26 cellular contexts compared by ENCODE assay signal in genomic region chr1:61496501-61496900, GRCh38.
DNase-seq lines count a peak whose midpoint lies in the region; ATAC-seq, FAIRE-seq and TF ChIP-seq lines count a peak whose summit lies in the region.
"Had no signal": no experiment of that assay in that cellular context is flagged by ENCODE, and none has a peak within 500 bp of the region (broad histone marks: within the 10 kb centered on the region; RNA-seq: fewer than 3 reads in every experiment).

No MANE protein-coding gene starts in this region.

- no peak for FAIRE-seq in A549 (lab: Jason Lieb, UNC)
- no peak for FAIRE-seq in HTR-8/SVneo (lab: Jason Lieb, UNC)
- FAIRE-seq: H1 had no signal

- H3K9ac ChIP-seq in mammary epithelial cell (ENCODE audit: insufficient read depth, low read length), result no peak overlapping the region

- TF ChIP-seq CTCF in A549 (IDR thresholded peaks at IDR 0.05) (no peak), mammary epithelial cell (conservative IDR thresholded peaks at IDR 0.05 in 1 of 2, IDR thresholded peaks at IDR 0.05 in 1 of 2; ENCODE audit: extremely low read depth in 1 of 2, insufficient read depth in 1 of 2, low read depth in 1 of 2, low read length in 2 of 2) (no peak)

- no peaks in the 10 kb centered on the region for H4K20me1 ChIP-seq in mammary epithelial cell (ENCODE audit: insufficient read depth, low read length)

- in situ Hi-C loops in mammary epithelial cell (cut with MboI; ENCODE audit: low sequenced_read_pairs in 2 of 2), result no loop called here

- TF ChIP-seq EP300 in A549 (IDR thresholded peaks at IDR 0.05), result peak in 1 of 2 experiments; percentile 70; a peak in 1 of 5 replicates

- no peaks in the 10 kb centered on the region for H3K36me3 Mint-ChIP-seq in T-helper 2 cell treated with Interferon-gamma antibody and Interleukin-4, amounts not matched to agents 5 μg/mL and 100 μg/mL, for 36 hours (ENCODE audit: low read depth)
- H3K36me3 Mint-ChIP-seq: activated naive CD8-positive, alpha-beta T cell; CD4-positive, CD25-positive, alpha-beta regulatory T cell; type B pancreatic cell had no signal

- H3K4me3 Mint-ChIP-seq in T-helper 2 cell treated with Interferon-gamma antibody and Interleukin-4, amounts not matched to agents 5 μg/mL and 100 μg/mL, for 36 hours, result no peak overlapping the region
- H3K4me3 Mint-ChIP-seq: activated B cell treated with CpG ODN at 0.5 μM for 24 hours; activated naive CD8-positive, alpha-beta T cell; CD4-positive, CD25-positive, alpha-beta regulatory T cell; type B pancreatic cell had no signal

- POLR2A ChIA-PET in A549 (lab: Yijun Ruan, JAX), result interaction anchor here (0.6 to 0.8 kb wide), 2 partner anchors 8 to 9 kb away, joined by 3 read pairs; no protein-coding TSS in a partner anchor

- peak overlapping the region; percentile 71 for H3K4me2 ChIP-seq in A549
- H3K4me2 ChIP-seq in mammary epithelial cell (ENCODE audit: insufficient read depth, low read depth, low read length), result peak overlapping the region; percentile 45

- intact Hi-C loops in mammary epithelial cell (cut with micrococcal nuclease), result no loop called here
- intact Hi-C loops in left cardiac atrium (cut with DNase I), result no loop called here

- H3K4me3 ChIP-seq in A549 (no peak overlapping the region), mammary epithelial cell (replicated peaks in 1 of 3; ENCODE audit: insufficient read depth in 1 of 3, low read depth in 2 of 3, low read length in 3 of 3) (no peak overlapping the region)
- H3K4me3 ChIP-seq: right lobe of liver, SJSA1 had no signal

- CTCF ChIA-PET in A549 (lab: Yijun Ruan, JAX), result interaction anchor here (1.3 to 2.4 kb wide), 3 partner anchors 10 to 92 kb away, joined by 3 to 10 read pairs (median 4); no protein-coding TSS in a partner anchor
- CTCF ChIA-PET in mammary epithelial cell (lab: Charles Lee; ENCODE audit: low non-redundant PET), result no interaction called here

- H3K9me3 Mint-ChIP-seq in T-helper 2 cell treated with Interferon-gamma antibody and Interleukin-4, amounts not matched to agents 5 μg/mL and 100 μg/mL, for 36 hours, result no peaks in the 10 kb centered on the region
- H3K9me3 Mint-ChIP-seq: activated B cell treated with CpG ODN at 0.5 μM for 24 hours; CD4-positive, CD25-positive, alpha-beta regulatory T cell had no signal

- H3K27me3 ChIP-seq in mammary epithelial cell (ENCODE audit: insufficient read depth, low read length), result no peaks in the 10 kb centered on the region
- H3K27me3 ChIP-seq: neutrophil, right lobe of liver, SJSA1 had no signal

- TF ChIP-seq POLR2A in A549 (IDR thresholded peaks at IDR 0.05; ENCODE audit: low read length), result no peak

- H3K27ac Mint-ChIP-seq in T-helper 2 cell treated with Interferon-gamma antibody and Interleukin-4, amounts not matched to agents 5 μg/mL and 100 μg/mL, for 36 hours, result no peak overlapping the region
- H3K27ac Mint-ChIP-seq: activated B cell treated with CpG ODN at 0.5 μM for 24 hours; activated naive CD8-positive, alpha-beta T cell; CD4-positive, CD25-positive, alpha-beta regulatory T cell; type B pancreatic cell had no signal

- dilution Hi-C loops in mammary epithelial cell (cut with HindIII; ENCODE audit: low sequenced_read_pairs), result no loop called here

- 2% methylated on average over 4 of the region's 4 CpGs for WGBS in A549 (ENCODE audit: missing lambda C conversion rate)
- 46% methylated on average over 4 of the region's 4 CpGs for WGBS in mammary epithelial cell (ENCODE audit: low coverage, missing lambda C conversion rate)

- H3K9me3 ChIP-seq in A549 (no peaks in the 10 kb centered on the region), mammary epithelial cell (replicated peaks; ENCODE audit: insufficient read depth, low read length) (no peaks in the 10 kb centered on the region)
- H3K9me3 ChIP-seq: neutrophil, right lobe of liver, SJSA1 had no signal

- no peaks in the 10 kb centered on the region for H3K79me2 ChIP-seq in mammary epithelial cell (ENCODE audit: insufficient read depth, low read length)

- H2AFZ ChIP-seq in mammary epithelial cell (ENCODE audit: low read depth, low read length), result no peak overlapping the region

- H3K4me1 ChIP-seq in A549 (peaks cover 30% of the 10 kb centered on the region), mammary epithelial cell (ENCODE audit: insufficient read depth, low read length) (peaks cover 13% of the 10 kb centered on the region)
- H3K4me1 ChIP-seq: right lobe of liver, SJSA1 had no signal

- no peaks in the 10 kb centered on the region for H3K36me3 ChIP-seq in mammary epithelial cell (ENCODE audit: insufficient read depth, low read length)
- H3K36me3 ChIP-seq: neutrophil, right lobe of liver, SJSA1 had no signal

- peak; percentile 46 to 71 for DNase-seq in A549 (ENCODE audit: low read depth in 1 of 2, low spot score in 1 of 2)
- peak; percentile 26 for DNase-seq in HTR-8/SVneo (ENCODE audit: insufficient read length, low spot score)
- peak; percentile 75 for DNase-seq in mammary epithelial cell
- DNase-seq in left cardiac atrium, result no peak
- DNase-seq in islet precursor cell, result no peak
- no peak for DNase-seq in T-helper 2 cell treated with Interferon-gamma antibody and Interleukin-4, amounts not matched to agents 5 μg/mL and 100 μg/mL, for 36 hours (ENCODE audit: low spot score)
- DNase-seq: activated B cell treated with CpG ODN at 0.5 μM for 24 hours; CD4-positive, CD25-positive, alpha-beta regulatory T cell; DMS79; effector CD4-positive, alpha-beta T cell; KBM-7; left colon; NCI-H1092 treated with DMSO at 0.1 percent for 48 hours; NCI-H2081; NCI-H510A; right lobe of liver; stimulated activated naive CD4-positive, alpha-beta T cell treated with Interleukin-2 at 50 U/mL for 16 hours; T-helper 2 cell had no signal

- no peaks in the 10 kb centered on the region for H3K4me1 Mint-ChIP-seq in T-helper 2 cell treated with Interferon-gamma antibody and Interleukin-4, amounts not matched to agents 5 μg/mL and 100 μg/mL, for 36 hours (ENCODE audit: low read depth)
- H3K4me1 Mint-ChIP-seq: activated B cell treated with CpG ODN at 0.5 μM for 24 hours; CD4-positive, CD25-positive, alpha-beta regulatory T cell had no signal

- H3K27ac ChIP-seq in A549 (peak overlapping the region; percentile 79 to 85), mammary epithelial cell (ENCODE audit: insufficient read depth, low read depth, low read length) (no peak overlapping the region)
- H3K27ac ChIP-seq: HL-60, neutrophil, right lobe of liver, SJSA1 had no signal

- TF ChIP-seq RAD21 in A549 (conservative IDR thresholded peaks at IDR 0.05 in 1 of 2, IDR thresholded peaks at IDR 0.05 in 1 of 2), result no peak

- ATAC-seq in A549, result peak; percentile 88
- peak; percentile 32 to 67 for ATAC-seq in left cardiac atrium
- ATAC-seq in GM21447 (IDR thresholded peaks at IDR 0.05; ENCODE audit: unreplicated experiment), result no peak
- ATAC-seq in GM18873 (IDR thresholded peaks at IDR 0.05; ENCODE audit: low FRiP score, unreplicated experiment), result no peak
- ATAC-seq: left colon, right lobe of liver had no signal

- no TSS peak for BruUV-seq in mammary epithelial cell (replicated peaks; lab: Mats Ljungman, UMichigan)

- peaks cover 2% of the 10 kb centered on the region for H3K27me3 Mint-ChIP-seq in T-helper 2 cell treated with Interferon-gamma antibody and Interleukin-4, amounts not matched to agents 5 μg/mL and 100 μg/mL, for 36 hours (ENCODE audit: low read depth)
- H3K27me3 Mint-ChIP-seq: activated naive CD8-positive, alpha-beta T cell; CD4-positive, CD25-positive, alpha-beta regulatory T cell had no signal

TF ChIP-seq in A549, 52 proteins besides CTCF, POLR2A, EP300 and RAD21 (continues in another document):
- TF ChIP-seq MYC (IDR thresholded peaks at IDR 0.05; ENCODE audit: borderline replicate concordance, low read length), result no peak; the same call in 1 of the 2 replicates
- peak; percentile 62; the same call in 1 of the 2 replicates for TF ChIP-seq MAX (IDR thresholded peaks at IDR 0.05)
- no peak for TF ChIP-seq CBX8 (IDR thresholded peaks at IDR 0.05)
- no peak for TF ChIP-seq ELK1 (IDR thresholded peaks at IDR 0.05; ENCODE audit: low read depth, low read length)
- no peak for TF ChIP-seq CHD2 (IDR thresholded peaks at IDR 0.05; ENCODE audit: low read length, partially characterized antibody)
- TF ChIP-seq HEYL (CRISPR knock-in tag; IDR thresholded peaks at IDR 0.05), result no peak
- TF ChIP-seq HOXA7 (CRISPR knock-in tag; IDR thresholded peaks at IDR 0.05), result no peak
- no peak for TF ChIP-seq HMGXB4 (CRISPR knock-in tag; IDR thresholded peaks at IDR 0.05; ENCODE audit: borderline replicate concordance)
- no peak for TF ChIP-seq NR3C1 (IDR thresholded peaks at IDR 0.05)
- TF ChIP-seq FOSL2 (IDR thresholded peaks at IDR 0.05), result peak; percentile 26; the same call in 1 of the 2 replicates
- peak; percentile 72 for TF ChIP-seq FOSL2 (CRISPR knock-in tag; IDR thresholded peaks at IDR 0.05)
- no peak for TF ChIP-seq RCOR1 (IDR thresholded peaks at IDR 0.05; ENCODE audit: low read depth, low read length)
- no peak for TF ChIP-seq EHMT2 (IDR thresholded peaks at IDR 0.05; ENCODE audit: low read depth)
- peak; percentile 57; the same call in 1 of the 2 replicates for TF ChIP-seq BHLHE40 (IDR thresholded peaks at IDR 0.05; ENCODE audit: low read depth, low read length)

Comparison
In these comparisons a context has a peak if more than half of its experiments do, and no peak if none do; other contexts are left out.
1. ATAC-seq: peak in A549 (2 of 2) and left cardiac atrium (2 of 2); none in GM21447 (single experiment) and GM18873 (single experiment).
2. DNase-seq: peak in A549 (2 of 2), HTR-8/SVneo (single experiment) and mammary epithelial cell (single experiment); none in left cardiac atrium (single experiment), islet precursor cell (single experiment) and T-helper 2 cell treated with Interferon-gamma antibody and Interleukin-4, amounts not matched to agents 5 μg/mL and 100 μg/mL, for 36 hours (single experiment).